In the genomic region with DNA sequence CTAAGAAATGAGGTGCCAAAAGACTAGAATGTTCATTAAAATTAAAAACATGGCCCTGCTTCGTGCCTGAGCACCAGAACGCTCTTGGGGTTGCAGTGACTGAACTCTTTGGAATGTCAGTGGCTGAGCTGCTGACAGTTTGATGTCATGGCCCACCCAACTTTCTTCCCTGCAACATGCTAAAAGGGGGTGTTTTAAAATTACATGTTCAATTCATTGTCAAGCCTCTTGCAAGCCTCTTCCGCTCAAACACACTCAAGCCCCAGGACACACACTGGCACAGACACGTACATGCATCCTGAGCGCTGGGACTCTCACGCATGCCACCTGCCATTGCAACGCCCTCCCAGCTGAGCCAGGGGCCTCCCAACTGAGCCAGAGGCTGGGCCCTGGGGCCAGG, we compare ENCODE assay signal across 19 cellular contexts. TPM values are rescaled to one million over a fixed set of nuclear protein-coding genes. Genes with fewer than 3 reads are reported as not detected.
A peak's percentile ranks its signal among the peaks of the same experiment; 100 is the strongest.
DNase-seq lines count a peak whose midpoint lies in the region; ATAC-seq and TF ChIP-seq lines count a peak whose summit lies in the region.
"Had no signal": no experiment of that assay in that cellular context is flagged by ENCODE, and none has a peak within 500 bp of the region (broad histone marks: within the 10 kb centered on the region; RNA-seq: fewer than 3 reads in every experiment).

No MANE protein-coding gene starts in this region.

- no peak overlapping the region for H3K4me3 Mint-ChIP-seq in osteocyte (ENCODE audit: unreplicated experiment)
- H3K4me3 Mint-ChIP-seq: activated naive CD4-positive, alpha-beta T cell treated with anti-CD3 and anti-CD28 coated beads for 36 hours; nephron; stimulated activated naive B cell treated with anti-CD40 and anti-IgM and Interleukin-4, amounts not matched to agents 10 μg/mL and 1 μg/mL and 100 μg/mL, for 72 hours had no signal

- TF ChIP-seq CTCF in osteocyte (IDR thresholded peaks at IDR 0.05): no peak
- no peak for TF ChIP-seq CTCF in ovary (IDR thresholded peaks at IDR 0.05)

- H3K4me3 ChIP-seq in aorta (ENCODE audit: low read length in 2 of 2) (no peak overlapping the region), ovary (no peak overlapping the region)

- TF ChIP-seq POLR2A in ovary (IDR thresholded peaks at IDR 0.05) (no peak), GM18505 (IDR thresholded peaks at IDR 0.05; ENCODE audit: borderline replicate concordance, extremely low read depth, insufficient read depth, insufficient read length) (no peak)

- H3K27me3 ChIP-seq in aorta (ENCODE audit: control insufficient read depth in 1 of 2, insufficient read depth in 2 of 2, low read length in 1 of 2) (no peaks in the 10 kb centered on the region), ovary (no peaks in the 10 kb centered on the region)

- H3K4me1 Mint-ChIP-seq in osteocyte (ENCODE audit: unreplicated experiment): peaks cover 24% of the 10 kb centered on the region
- H3K4me1 Mint-ChIP-seq: nephron had no signal

- H3K9me3 Mint-ChIP-seq in osteocyte (ENCODE audit: unreplicated experiment): peaks cover 17% of the 10 kb centered on the region

- intact Hi-C loops in aorta (cut with DNase I): no loop called here
- intact Hi-C loops in ovary (cut with DNase I): no loop called here

- H3K27ac ChIP-seq in aorta (ENCODE audit: low read depth in 1 of 2, low read length in 2 of 2) (no peak overlapping the region), ovary (no peak overlapping the region)

- H3K27ac Mint-ChIP-seq in osteocyte (ENCODE audit: unreplicated experiment): peak overlapping the region; percentile 80
- H3K27ac Mint-ChIP-seq: activated naive CD4-positive, alpha-beta T cell treated with anti-CD3 and anti-CD28 coated beads for 36 hours; nephron; stimulated activated naive B cell treated with anti-CD40 and anti-IgM and Interleukin-4, amounts not matched to agents 10 μg/mL and 1 μg/mL and 100 μg/mL, for 72 hours had no signal

- 87 to 90% methylated on average over 7 of the region's 7 CpGs for WGBS in aorta, 2 donors
- WGBS in ovary, 3 donors: 72% methylated on average over 7 of the region's 7 CpGs

- no peaks in the 10 kb centered on the region for H3K36me3 ChIP-seq in aorta (ENCODE audit: control insufficient read depth in 1 of 2, insufficient read depth in 2 of 2, low read length in 1 of 2)
- no peaks in the 10 kb centered on the region for H3K36me3 ChIP-seq in ovary

- no peak for ATAC-seq in aorta (ENCODE audit: low FRiP score)
- no peak for ATAC-seq in GM18505 (IDR thresholded peaks at IDR 0.05; ENCODE audit: unreplicated experiment)
- ATAC-seq: PC-3, sciatic nerve had no signal

- DNase-seq in EL (peak; percentile 94), RPMI7951 (ENCODE audit: low read depth) (peak; percentile 73), fibroblast of gingiva (ENCODE audit: low read depth) (peak; percentile 40), osteocyte (ENCODE audit: extremely low spot score, unreplicated experiment) (peak; percentile 86), aorta (no peak), ovary (no peak), retina (no peak)
- DNase-seq: activated naive CD4-positive, alpha-beta T cell treated with anti-CD3 and anti-CD28 coated beads for 36 hours; central memory CD4-positive, alpha-beta T cell; NCI-H1092 treated with DMSO at 0.1 percent for 48 hours; NCI-H446; PC-3; trophoblast cell had no signal

- H3K4me1 ChIP-seq in aorta (ENCODE audit: control insufficient read depth in 1 of 2, insufficient read depth in 2 of 2, low read length in 2 of 2) (no peaks in the 10 kb centered on the region), ovary (ENCODE audit: insufficient read depth) (no peaks in the 10 kb centered on the region)

- no peak for TF ChIP-seq EP300 in ovary (IDR thresholded peaks at IDR 0.05)

- H3K36me3 Mint-ChIP-seq in osteocyte (ENCODE audit: unreplicated experiment): peaks cover 7% of the 10 kb centered on the region

- peaks cover 2% of the 10 kb centered on the region for H3K9me3 ChIP-seq in aorta (ENCODE audit: control insufficient read depth, low read length)
- no peaks in the 10 kb centered on the region for H3K9me3 ChIP-seq in ovary

- H3K27me3 Mint-ChIP-seq in osteocyte (ENCODE audit: unreplicated experiment): peaks cover 14% of the 10 kb centered on the region

RNA-seq across cellular contexts. Expression of a gene that starts 12.6 kb away (rescaled TPM):
- not detected in 2 replicates for total RNA-seq in RPMI7951 (2014; rRNA removed; shearing (Covaris generic))
- total RNA-seq in osteocyte (not detected in 2 replicates), aorta (under 1 TPM; 0.39 to 0.45 TPM), ovary (under 1 TPM in 3 of 7 donors, not detected in 4; 0.11 to 0.97 (median 0.62) TPM)
- polyA plus RNA-seq in aorta (not detected), ovary (under 1 TPM; 0.10 to 0.57 TPM)
- total RNA-seq: endothelial cell of umbilical vein, lower leg skin, PC-3 had no signal
- polyA plus RNA-seq: endothelial cell of umbilical vein had no signal

RNA-seq across cellular contexts. Expression of a gene that starts 44.1 kb away (rescaled TPM):
- not detected in 2 replicates for total RNA-seq in RPMI7951 (2014; rRNA removed; shearing (Covaris generic))
- total RNA-seq in osteocyte (not detected in 2 replicates), aorta (1 to 10 TPM; 3.1 to 4.9 TPM), ovary (under 1 TPM in 5 of 7 donors, not detected in 2; 0.12 to 0.35 (median 0.33) TPM)
- polyA plus RNA-seq in aorta (1 to 10 TPM in 1 of 2 donors, under 1 TPM in 1; 0.05 to 1.1 TPM), ovary (1 to 10 TPM in 1 of 2 donors, under 1 TPM in 1; 0.08 to 3.0 TPM)
- total RNA-seq: endothelial cell of umbilical vein, PC-3 had no signal
- polyA plus RNA-seq: endothelial cell of umbilical vein had no signal

Comparison
In these comparisons a context has a peak if more than half of its experiments do, and no peak if none do; other contexts are left out.
1. DNase-seq: peak in EL (single experiment), RPMI7951 (single experiment), fibroblast of gingiva (single experiment) and osteocyte (single experiment); none in aorta (0 of 2), ovary (0 of 5) and retina (single experiment).